38 cellular contexts compared by ENCODE assay signal in the genomic region with DNA sequence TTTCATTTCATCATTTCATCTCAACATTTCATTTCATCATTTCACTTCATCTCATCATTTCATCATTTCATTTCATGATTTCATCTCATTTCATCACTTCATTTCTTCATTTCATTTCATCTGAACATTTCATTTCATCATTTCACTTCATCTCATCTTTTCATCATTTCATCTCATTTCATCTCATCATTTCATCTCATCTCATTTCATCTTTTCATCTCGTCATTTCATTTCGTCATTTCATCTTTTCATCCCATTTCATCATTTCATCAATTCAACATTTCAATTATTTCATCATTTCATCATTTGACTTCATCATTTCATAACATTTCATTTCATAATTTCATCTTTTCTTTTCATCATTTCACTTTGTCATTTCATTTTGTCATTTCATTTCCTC.
"Had no signal": no experiment of that assay in that cellular context is flagged by ENCODE, and none has a peak within 500 bp of the region (broad histone marks: within the 10 kb centered on the region; RNA-seq: fewer than 3 reads in every experiment).

No MANE protein-coding gene starts in this region.

- H3K4me3 ChIP-seq: ascending aorta, cardiac muscle cell had no signal

- DNase-seq: activated B cell treated with CpG ODN at 0.5 μM for 24 hours; activated CD4-positive, alpha-beta memory T cell treated with anti-CD3 and anti-CD28 coated beads for 36 hours; activated CD4-positive, alpha-beta T cell treated with anti-CD3 and anti-CD28 coated beads for 4 hours; activated CD4-positive, alpha-beta T cell treated with anti-CD3 and anti-CD28 coated beads, Interleukin-2, amount 10 ng/mL, durations not matched to agents 24 days and 14 days; activated CD4-positive, alpha-beta T cell treated with anti-CD3 and anti-CD28 coated beads, Interleukin-2, amount 50 U/mL, for 1 hour; activated CD4-positive, alpha-beta T cell treated with anti-CD3 and anti-CD28 coated beads, Interleukin-2, amount 50 U/mL, for 4 hours; activated CD4-positive, CD25-positive, alpha-beta regulatory T cell treated with anti-CD3 and anti-CD28 coated beads, Interleukin-2, amount 50 U/mL, for 72 hours; activated CD8-positive, alpha-beta memory T cell treated with anti-CD3 and anti-CD28 coated beads, Interleukin-2, amount 50 U/mL, for 4 hours; activated CD8-positive, alpha-beta T cell treated with anti-CD3 and anti-CD28 coated beads for 36 hours; activated effector memory CD4-positive, alpha-beta T cell treated with anti-CD3 and anti-CD28 coated beads, Interleukin-2, amount 50 U/mL, for 16 hours; activated gamma-delta T cell treated with Interleukin-2 at 50 U/mL for 16 hours; activated naive CD4-positive, alpha-beta T cell; activated naive CD4-positive, alpha-beta T cell treated with anti-CD3 and anti-CD28 coated beads for 36 hours; activated naive CD8-positive, alpha-beta T cell treated with anti-CD3 and anti-CD28 coated beads, Interleukin-2, amount 10 ng/mL, durations not matched to agents 7 days and 5 days; activated naive CD8-positive, alpha-beta T cell treated with anti-CD3 and anti-CD28 coated beads, Interleukin-2, amount 50 U/mL, for 24 hours; activated T-cell treated with anti-CD3 and anti-CD28 coated beads for 4 hours; activated T-cell treated with anti-CD3 and anti-CD28 coated beads, Interleukin-2, amount 50 U/mL, for 1 hour; activated T-cell treated with anti-CD3 and anti-CD28 coated beads, Interleukin-2, amount 50 U/mL, for 4 hours; activated T-cell treated with anti-CD3 and anti-CD28 coated beads, Interleukin-2, amount 50 U/mL, for 72 hours; amygdala; anterior cingulate cortex; caudate nucleus; cerebellar nuclear complex; T-helper 2 cell; T-helper 9 cell had no signal

- H3K27me3 ChIP-seq: ascending aorta had no signal

- H3K27ac ChIP-seq: ascending aorta, cardiac muscle cell, VCaP had no signal

- H3K27ac Mint-ChIP-seq: activated B cell treated with CpG ODN at 0.5 μM for 24 hours; activated CD4-positive, alpha-beta memory T cell treated with anti-CD3 and anti-CD28 coated beads for 36 hours; activated CD4-positive, alpha-beta T cell treated with anti-CD3 and anti-CD28 coated beads, Interleukin-2, amount 10 ng/mL, durations not matched to agents 24 days and 14 days; activated CD8-positive, alpha-beta T cell treated with anti-CD3 and anti-CD28 coated beads for 36 hours; activated naive CD4-positive, alpha-beta T cell treated with anti-CD3 and anti-CD28 coated beads for 36 hours; activated naive CD4-positive, alpha-beta T cell treated with anti-CD3 and anti-CD28 coated beads, Interleukin-2, amount 50 U/mL, for 24 hours; activated naive CD8-positive, alpha-beta T cell; activated naive CD8-positive, alpha-beta T cell treated with anti-CD3 and anti-CD28 coated beads, Interleukin-2, amount 10 ng/mL, durations not matched to agents 7 days and 5 days; activated naive CD8-positive, alpha-beta T cell treated with anti-CD3 and anti-CD28 coated beads, Interleukin-2, amount 50 U/mL, for 24 hours; activated T-cell treated with anti-CD3 and anti-CD28 coated beads, Interleukin-2, amount 50 U/mL, for 72 hours; activated T-helper 1 cell treated with anti-CD3 and anti-CD28 coated beads, Interleukin-12 subunit alpha, Interleukin-12 subunit beta, Interleukin-2, Interleukin-4 antibody, amounts not matched to agents 30 ng/mL and 10 ng/mL and 1 ng/mL, durations not matched to agents 14 hours and 24 hours and 36 hours; activated T-helper 17 cell treated with anti-CD3 and anti-CD28 coated beads, Interleukin-2, amount 50 U/mL, for 72 hours; brain; T-helper 1 cell treated with Interleukin-12 subunit alpha and Interleukin-12 subunit beta and Interleukin-4 antibody, amounts not matched to agents 30 μg/mL and 1 μg/mL, for 36 hours; T-helper 2 cell treated with Interferon-gamma antibody and Interleukin-4, amounts not matched to agents 5 μg/mL and 100 μg/mL, for 36 hours had no signal

- H3K4me1 ChIP-seq: ascending aorta had no signal

- FAIRE-seq: bronchial epithelial cell, TTC549 had no signal

- H3K4me3 Mint-ChIP-seq: activated B cell treated with CpG ODN at 0.5 μM for 24 hours; activated CD4-positive, alpha-beta memory T cell treated with anti-CD3 and anti-CD28 coated beads for 36 hours; activated CD4-positive, alpha-beta T cell treated with anti-CD3 and anti-CD28 coated beads, Interleukin-2, amount 10 ng/mL, durations not matched to agents 24 days and 14 days; activated CD8-positive, alpha-beta T cell treated with anti-CD3 and anti-CD28 coated beads for 36 hours; activated naive CD4-positive, alpha-beta T cell treated with anti-CD3 and anti-CD28 coated beads for 36 hours; activated naive CD4-positive, alpha-beta T cell treated with anti-CD3 and anti-CD28 coated beads, Interleukin-2, amount 50 U/mL, for 24 hours; activated naive CD8-positive, alpha-beta T cell; activated naive CD8-positive, alpha-beta T cell treated with anti-CD3 and anti-CD28 coated beads, Interleukin-2, amount 10 ng/mL, durations not matched to agents 7 days and 5 days; activated naive CD8-positive, alpha-beta T cell treated with anti-CD3 and anti-CD28 coated beads, Interleukin-2, amount 50 U/mL, for 24 hours; activated T-cell treated with anti-CD3 and anti-CD28 coated beads, Interleukin-2, amount 50 U/mL, for 4 hours; activated T-cell treated with anti-CD3 and anti-CD28 coated beads, Interleukin-2, amount 50 U/mL, for 72 hours; activated T-helper 1 cell treated with anti-CD3 and anti-CD28 coated beads, Interleukin-12 subunit alpha, Interleukin-12 subunit beta, Interleukin-2, Interleukin-4 antibody, amounts not matched to agents 30 ng/mL and 10 ng/mL and 1 ng/mL, durations not matched to agents 14 hours and 24 hours and 36 hours; activated T-helper 17 cell treated with anti-CD3 and anti-CD28 coated beads, Interleukin-2, amount 50 U/mL, for 72 hours; brain; central memory CD8-positive, alpha-beta T cell; T-helper 1 cell treated with Interleukin-12 subunit alpha and Interleukin-12 subunit beta and Interleukin-4 antibody, amounts not matched to agents 30 μg/mL and 1 μg/mL, for 36 hours; T-helper 2 cell treated with Interferon-gamma antibody and Interleukin-4, amounts not matched to agents 5 μg/mL and 100 μg/mL, for 36 hours had no signal

- H3K36me3 ChIP-seq: ascending aorta, cardiac muscle cell had no signal

- ATAC-seq: activated CD8-positive, alpha-beta T cell treated with anti-CD3 and anti-CD28 coated beads for 36 hours; activated naive CD8-positive, alpha-beta T cell treated with anti-CD3 and anti-CD28 coated beads, Interleukin-2, amount 50 U/mL, for 24 hours; activated T-cell treated with anti-CD3 and anti-CD28 coated beads, Interleukin-2, amount 50 U/mL, for 4 hours; activated T-cell treated with anti-CD3 and anti-CD28 coated beads, Interleukin-2, amount 50 U/mL, for 72 hours; activated T-helper 17 cell treated with anti-CD3 and anti-CD28 coated beads, Interleukin-2, amount 50 U/mL, for 72 hours had no signal

- H3K36me3 Mint-ChIP-seq: activated CD4-positive, alpha-beta memory T cell treated with anti-CD3 and anti-CD28 coated beads for 36 hours; activated naive CD4-positive, alpha-beta T cell treated with anti-CD3 and anti-CD28 coated beads, Interleukin-2, amount 50 U/mL, for 24 hours; activated naive CD8-positive, alpha-beta T cell; activated naive CD8-positive, alpha-beta T cell treated with anti-CD3 and anti-CD28 coated beads, Interleukin-2, amount 10 ng/mL, durations not matched to agents 7 days and 5 days; brain had no signal

- H3K27me3 Mint-ChIP-seq: activated naive CD8-positive, alpha-beta T cell; activated T-helper 17 cell treated with anti-CD3 and anti-CD28 coated beads, Interleukin-2, amount 50 U/mL, for 72 hours; brain; central memory CD8-positive, alpha-beta T cell had no signal

- H3K9me3 Mint-ChIP-seq: activated B cell treated with CpG ODN at 0.5 μM for 24 hours; activated CD4-positive, alpha-beta memory T cell treated with anti-CD3 and anti-CD28 coated beads for 36 hours; activated CD4-positive, alpha-beta T cell treated with anti-CD3 and anti-CD28 coated beads, Interleukin-2, amount 10 ng/mL, durations not matched to agents 24 days and 14 days; activated CD8-positive, alpha-beta T cell treated with anti-CD3 and anti-CD28 coated beads for 36 hours; activated naive CD4-positive, alpha-beta T cell treated with anti-CD3 and anti-CD28 coated beads for 36 hours; activated naive CD8-positive, alpha-beta T cell treated with anti-CD3 and anti-CD28 coated beads, Interleukin-2, amount 10 ng/mL, durations not matched to agents 7 days and 5 days; activated naive CD8-positive, alpha-beta T cell treated with anti-CD3 and anti-CD28 coated beads, Interleukin-2, amount 50 U/mL, for 24 hours; activated T-cell treated with anti-CD3 and anti-CD28 coated beads, Interleukin-2, amount 50 U/mL, for 4 hours; activated T-cell treated with anti-CD3 and anti-CD28 coated beads, Interleukin-2, amount 50 U/mL, for 72 hours; activated T-helper 1 cell treated with anti-CD3 and anti-CD28 coated beads, Interleukin-12 subunit alpha, Interleukin-12 subunit beta, Interleukin-2, Interleukin-4 antibody, amounts not matched to agents 30 ng/mL and 10 ng/mL and 1 ng/mL, durations not matched to agents 14 hours and 24 hours and 36 hours; activated T-helper 17 cell treated with anti-CD3 and anti-CD28 coated beads, Interleukin-2, amount 50 U/mL, for 72 hours; central memory CD8-positive, alpha-beta T cell; T-helper 1 cell treated with Interleukin-12 subunit alpha and Interleukin-12 subunit beta and Interleukin-4 antibody, amounts not matched to agents 30 μg/mL and 1 μg/mL, for 36 hours; T-helper 2 cell treated with Interferon-gamma antibody and Interleukin-4, amounts not matched to agents 5 μg/mL and 100 μg/mL, for 36 hours had no signal

- H3K9me3 ChIP-seq: ascending aorta had no signal

- H3K4me1 Mint-ChIP-seq: activated CD4-positive, alpha-beta T cell treated with anti-CD3 and anti-CD28 coated beads, Interleukin-2, amount 10 ng/mL, durations not matched to agents 24 days and 14 days; activated naive CD4-positive, alpha-beta T cell treated with anti-CD3 and anti-CD28 coated beads, Interleukin-2, amount 50 U/mL, for 24 hours; activated naive CD8-positive, alpha-beta T cell treated with anti-CD3 and anti-CD28 coated beads, Interleukin-2, amount 10 ng/mL, durations not matched to agents 7 days and 5 days; activated naive CD8-positive, alpha-beta T cell treated with anti-CD3 and anti-CD28 coated beads, Interleukin-2, amount 50 U/mL, for 24 hours; activated T-helper 17 cell treated with anti-CD3 and anti-CD28 coated beads, Interleukin-2, amount 50 U/mL, for 72 hours; brain; central memory CD8-positive, alpha-beta T cell had no signal
